In the genomic region with DNA sequence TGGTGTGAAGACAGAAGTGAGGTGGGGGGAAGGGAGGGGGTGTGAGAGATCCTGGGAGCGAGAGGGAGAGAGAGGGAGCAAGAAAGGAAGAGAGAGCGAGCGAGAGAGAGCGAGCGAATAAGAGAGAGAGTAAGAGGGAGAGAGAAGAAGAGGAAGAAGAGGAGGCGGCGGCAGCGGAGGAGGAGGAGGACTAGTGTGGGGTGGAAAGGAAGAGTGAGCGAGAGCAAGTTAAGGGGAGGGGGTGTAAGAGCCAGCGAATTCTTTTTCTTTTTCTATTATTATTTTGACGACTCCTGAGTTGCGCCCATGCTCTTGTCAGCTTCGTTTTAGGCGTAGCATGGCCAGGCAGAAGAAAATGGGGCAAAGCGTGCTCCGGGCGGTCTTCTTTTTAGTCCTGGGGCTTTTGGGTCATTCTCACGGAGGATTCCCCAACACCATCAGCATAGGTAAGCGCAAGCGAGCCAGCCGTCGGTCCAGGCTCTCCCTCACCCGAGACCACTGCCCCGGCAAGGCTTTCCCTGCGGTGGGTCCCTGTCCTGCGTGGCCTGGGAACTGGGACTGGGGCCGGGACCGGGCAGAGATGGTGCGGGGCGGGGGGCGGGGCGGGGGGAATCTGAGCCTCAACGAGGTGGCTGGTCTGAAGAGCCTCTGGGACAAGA, we compare ENCODE assay signal across 9 cellular contexts. TPM values are rescaled to one million over a fixed set of nuclear protein-coding genes. Genes with fewer than 3 reads are reported as not detected.
A peak's percentile ranks its signal among the peaks of the same experiment; 100 is the strongest.
DNase-seq lines count a peak whose midpoint lies in the region; ATAC-seq and TF ChIP-seq lines count a peak whose summit lies in the region.
"Had no signal": no experiment of that assay in that cellular context is flagged by ENCODE, and none has a peak within 500 bp of the region (broad histone marks: within the 10 kb centered on the region; RNA-seq: fewer than 3 reads in every experiment).

A gene (plus strand): TSS at position 80 of the 659 bp plus-strand sequence. CDS start 258 bp downstream, at position 338.

- peak within 1 kb of the TSS in 3 of 4 donors; percentile 26 to 55 (median 37) for H3K4me3 ChIP-seq in esophagus squamous epithelium

- ATAC-seq in GM19395 (IDR thresholded peaks at IDR 0.05; ENCODE audit: unreplicated experiment) (no peak), HG03521 (IDR thresholded peaks at IDR 0.05; ENCODE audit: unreplicated experiment) (no peak)
- no peak for ATAC-seq in effector memory CD8-positive, alpha-beta T cell (replicated peaks)

- H3K27ac ChIP-seq in esophagus squamous epithelium = no peak within 1 kb of the TSS

- H3K27ac Mint-ChIP-seq in neural crest cell (ENCODE audit: unreplicated experiment) = no peak within 1 kb of the TSS
- no peak within 1 kb of the TSS for H3K27ac Mint-ChIP-seq in effector memory CD8-positive, alpha-beta T cell

- no peak for TF ChIP-seq POLR2A in esophagus squamous epithelium (IDR thresholded peaks at IDR 0.05)

- no peaks in the 10 kb centered on the region for H3K9me3 ChIP-seq in esophagus squamous epithelium

- peaks cover 45% of the 10 kb centered on the region for H3K27me3 Mint-ChIP-seq in neural crest cell (ENCODE audit: low read depth)
- H3K27me3 Mint-ChIP-seq in effector memory CD8-positive, alpha-beta T cell = peaks cover 12 to 31% of the 10 kb centered on the region in 2 donors

- H3K9me3 Mint-ChIP-seq in neural crest cell = peaks cover 2% of the 10 kb centered on the region
- no peaks in the 10 kb centered on the region for H3K9me3 Mint-ChIP-seq in effector memory CD8-positive, alpha-beta T cell

- H3K4me1 ChIP-seq in esophagus squamous epithelium = peaks cover 0 to 16% (median 3%) of the 10 kb centered on the region in 3 donors

- DNase-seq in AG20443 (ENCODE audit: low spot score) = peak; percentile 18
- peak; percentile 5 for DNase-seq in NCI-H748 treated with DMSO at 0.1 percent for 48 hours (lab: John Stamatoyannopoulos, UW)
- no peak for DNase-seq in esophagus squamous epithelium (lab: John Stamatoyannopoulos, UW)
- DNase-seq in neural crest cell (ENCODE audit: low read depth, low spot score) = peak; percentile 1
- DNase-seq in effector memory CD8-positive, alpha-beta T cell = no peak
- DNase-seq in CD1c-positive myeloid dendritic cell (ENCODE audit: extremely low spot score) = no peak
- DNase-seq: activated CD4-positive, alpha-beta T cell treated with anti-CD3 and anti-CD28 coated beads, Interleukin-2, amount 50 U/mL, for 4 hours had no signal

- peak within 1 kb of the TSS; percentile 90 for H3K4me3 Mint-ChIP-seq in neural crest cell
- H3K4me3 Mint-ChIP-seq in effector memory CD8-positive, alpha-beta T cell = peak within 1 kb of the TSS in 1 of 2 donors; percentile 15

- intact Hi-C loops in esophagus squamous epithelium (cut with DNase I) = no loop called here

- WGBS in esophagus squamous epithelium, 2 donors = 1 to 33% methylated on average over 15 to 25 of the region's 33 CpGs

- peaks cover 18% of the 10 kb centered on the region for H3K4me1 Mint-ChIP-seq in neural crest cell
- peaks cover 0 to 1% of the 10 kb centered on the region in 2 donors for H3K4me1 Mint-ChIP-seq in effector memory CD8-positive, alpha-beta T cell (ENCODE audit: low read depth in 2 of 2)

- H3K36me3 ChIP-seq in esophagus squamous epithelium = no peaks in the 10 kb centered on the region

- H3K27me3 ChIP-seq in esophagus squamous epithelium = peaks cover 0 to 28% (median 4%) of the 10 kb centered on the region in 4 donors

- TF ChIP-seq CTCF in esophagus squamous epithelium (IDR thresholded peaks at IDR 0.05) (peak in 1 of 6 experiments; percentile 14), neural crest cell (conservative IDR thresholded peaks at IDR 0.05) (no peak)

- no peaks in the 10 kb centered on the region for H3K36me3 Mint-ChIP-seq in neural crest cell (ENCODE audit: low read depth)
- H3K36me3 Mint-ChIP-seq in effector memory CD8-positive, alpha-beta T cell (ENCODE audit: insufficient read depth) = no peaks in the 10 kb centered on the region

RNA-seq across cellular contexts. Expression of the gene that starts here (rescaled TPM):
- total RNA-seq in esophagus squamous epithelium = under 1 TPM in 2 of 4 donors, not detected in 2; 0.19 to 0.44 TPM
- 1.4 and 2.2 TPM in 2 replicates for total RNA-seq in neural crest cell

Comparison
In these comparisons a context has a peak if more than half of its experiments do, and no peak if none do; other contexts are left out.
1. DNase-seq: peak in AG20443 (single experiment), NCI-H748 treated with DMSO at 0.1 percent for 48 hours (single experiment) and neural crest cell (single experiment); none in esophagus squamous epithelium (single experiment), effector memory CD8-positive, alpha-beta T cell (0 of 3) and CD1c-positive myeloid dendritic cell (single experiment).